ENCODE assay signal across 1 cellular context in genomic region chr19:55257461-55258411, GRCh38.
TF ChIP-seq lines count a peak whose summit lies in the region.

No MANE protein-coding gene starts in this region.

TF ChIP-seq in K562, 482 proteins besides CTCF, POLR2A, EP300 and RAD21 (continued from another document and continues in another):
- TF ChIP-seq CTCFL (IDR thresholded peaks at IDR 0.05; ENCODE audit: borderline replicate concordance, insufficient read depth, low read depth, low read length, poor library complexity, severe bottlenecking) (no peak), STAT5A (IDR thresholded peaks at IDR 0.05; ENCODE audit: borderline replicate concordance, low read length) (no peak), CLOCK (CRISPR knock-in tag; IDR thresholded peaks at IDR 0.05; ENCODE audit: borderline replicate concordance) (no peak), E2F6 (IDR thresholded peaks at IDR 0.05; ENCODE audit: borderline replicate concordance in 1 of 2, extremely low read depth in 1 of 2, insufficient read depth in 1 of 2, insufficient read length in 1 of 2, low read depth in 1 of 2, low read length in 1 of 2, poor library complexity in 1 of 2, severe bottlenecking in 1 of 2) (peak in 1 of 2 experiments; percentile 62), MNT (conservative IDR thresholded peaks at IDR 0.05) (peak; percentile 98 to 99), EP400 (IDR thresholded peaks at IDR 0.05) (no peak), ZNF830 (CRISPR knock-in tag; IDR thresholded peaks at IDR 0.05) (no peak), SIN3B (IDR thresholded peaks at IDR 0.05; ENCODE audit: low read depth) (no peak), NFYB (IDR thresholded peaks at IDR 0.05; ENCODE audit: extremely low read depth, insufficient read length) (no peak), MBD2 (IDR thresholded peaks at IDR 0.05; ENCODE audit: borderline replicate concordance, low read depth) (no peak), SMAD1 (IDR thresholded peaks at IDR 0.05; ENCODE audit: low read depth, low read length, partially characterized antibody) (no peak), IRF2 (CRISPR knock-in tag; IDR thresholded peaks at IDR 0.05) (no peak), CBX5 (IDR thresholded peaks at IDR 0.05; ENCODE audit: borderline replicate concordance, low read depth) (no peak), E4F1 (CRISPR knock-in tag; IDR thresholded peaks at IDR 0.05; ENCODE audit: borderline replicate concordance) (no peak), THRAP3 (IDR thresholded peaks at IDR 0.05; ENCODE audit: borderline replicate concordance) (no peak), SMARCE1 (IDR thresholded peaks at IDR 0.05) (peak; percentile 36; the same call in 1 of the 2 replicates), MYBL2 (IDR thresholded peaks at IDR 0.05; ENCODE audit: low read depth) (no peak), MYBL2 (CRISPR knock-in tag; IDR thresholded peaks at IDR 0.05; ENCODE audit: borderline replicate concordance) (no peak), MAFF (IDR thresholded peaks at IDR 0.05; ENCODE audit: low read length) (no peak), HDAC6 (IDR thresholded peaks at IDR 0.05; ENCODE audit: low read depth, low read length) (no peak), ETV5 (CRISPR knock-in tag; IDR thresholded peaks at IDR 0.05; ENCODE audit: low read depth) (0 out of 2 replicates have a peak, but pooled peaks have one; percentile 14), U2AF2 (optimal IDR thresholded peaks at IDR 0.05; ENCODE audit: low read depth, low read length) (no peak), PTTG1 (tag; IDR thresholded peaks at IDR 0.05; ENCODE audit: low read depth) (no peak), MYNN (IDR thresholded peaks at IDR 0.05) (no peak), MYNN (CRISPR knock-in tag; IDR thresholded peaks at IDR 0.05) (no peak), MTF1 (CRISPR knock-in tag; IDR thresholded peaks at IDR 0.05; ENCODE audit: borderline replicate concordance) (no peak), SMC3 (conservative IDR thresholded peaks at IDR 0.05; ENCODE audit: insufficient read depth, low read depth, low read length) (no peak), YY1 (IDR thresholded peaks at IDR 0.05; ENCODE audit: borderline replicate concordance in 1 of 3, control insufficient read depth in 1 of 3, extremely low read depth in 1 of 3, insufficient read depth in 3 of 3, insufficient read length in 1 of 3, insufficient replicate concordance in 2 of 3, low read depth in 1 of 3, low read length in 2 of 3) (no peak), TFAP4 (CRISPR knock-in tag; IDR thresholded peaks at IDR 0.05; ENCODE audit: borderline replicate concordance) (0 out of 2 replicates have a peak, but pooled peaks have one; percentile 27), ZNF174 (CRISPR knock-in tag; IDR thresholded peaks at IDR 0.05) (no peak), ZNF23 (CRISPR knock-in tag; IDR thresholded peaks at IDR 0.05) (no peak), NELFE (IDR thresholded peaks at IDR 0.05; ENCODE audit: insufficient read depth, insufficient read length) (no peak), CSDE1 (IDR thresholded peaks at IDR 0.05) (no peak), ARID3B (CRISPR knock-in tag; IDR thresholded peaks at IDR 0.05; ENCODE audit: borderline replicate concordance) (no peak), ETV6 (IDR thresholded peaks at IDR 0.05; ENCODE audit: borderline replicate concordance in 1 of 2, low read depth in 2 of 2, low read length in 1 of 2) (no peak), ETV6 (CRISPR knock-in tag; IDR thresholded peaks at IDR 0.05; ENCODE audit: borderline replicate concordance) (0 out of 2 replicates have a peak, but pooled peaks have one; percentile 74), CC2D1A (IDR thresholded peaks at IDR 0.05) (no peak), ZNF717 (CRISPR knock-in tag; IDR thresholded peaks at IDR 0.05) (no peak), ZNF57 (CRISPR knock-in tag; IDR thresholded peaks at IDR 0.05) (no peak), RNF2 (IDR thresholded peaks at IDR 0.05) (no peak), ZNF407 (IDR thresholded peaks at IDR 0.05; ENCODE audit: low read depth) (no peak), NONO (IDR thresholded peaks at IDR 0.05; ENCODE audit: low read depth in 2 of 2, low read length in 1 of 2) (no peak)
